In the genomic region with DNA sequence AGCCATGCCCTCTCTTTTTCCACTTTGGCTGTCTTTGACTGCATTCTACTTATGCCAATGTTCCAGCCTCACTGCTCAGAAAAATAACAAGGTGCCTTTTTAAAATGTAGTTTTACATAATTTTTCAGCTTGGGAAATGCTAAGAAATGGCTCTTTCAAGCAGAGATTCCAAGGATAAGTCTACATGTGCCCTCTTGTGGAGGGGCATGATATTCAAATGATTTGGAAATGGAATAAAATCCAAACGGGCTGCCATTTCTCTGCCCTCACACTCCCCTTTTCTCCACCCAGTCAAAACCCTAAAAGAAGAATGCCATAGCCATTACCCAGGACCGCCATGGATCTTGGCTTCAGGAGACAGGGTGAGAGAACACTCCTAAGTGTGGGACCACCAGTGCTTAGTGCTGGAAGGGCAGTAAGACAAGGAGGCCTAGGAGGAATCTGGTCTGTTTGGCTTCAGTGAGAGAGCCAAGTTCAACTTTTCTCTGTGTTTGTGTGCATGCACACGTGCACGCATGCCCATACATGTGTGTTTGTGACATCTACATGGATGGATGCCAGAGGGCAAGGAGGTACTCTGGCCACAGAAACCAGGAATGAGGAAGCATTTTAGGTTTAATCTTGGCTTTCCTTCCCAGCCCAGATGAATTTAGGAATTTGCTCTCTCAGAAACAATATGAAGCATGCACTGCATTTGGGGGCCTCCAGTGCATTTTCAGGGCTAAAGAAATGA, we compare ENCODE assay signal across 11 cellular contexts.
DNase-seq lines count a peak whose midpoint lies in the region; ATAC-seq and TF ChIP-seq lines count a peak whose summit lies in the region.
"Had no signal": no experiment of that assay in that cellular context is flagged by ENCODE, and none has a peak within 500 bp of the region (broad histone marks: within the 10 kb centered on the region; RNA-seq: fewer than 3 reads in every experiment).

No MANE protein-coding gene starts in this region.

- H3K36me3 Mint-ChIP-seq in endothelial cell (ENCODE audit: low read depth, unreplicated experiment) (no peaks in the 10 kb centered on the region), neural progenitor cell (no peaks in the 10 kb centered on the region)

- WGBS in heart right ventricle, 2 donors = 75 to 77% methylated on average over 4 of the region's 4 CpGs

- no peak overlapping the region for H3K9ac ChIP-seq in neural progenitor cell

- H3K27me3 Mint-ChIP-seq in endothelial cell (ENCODE audit: unreplicated experiment) (no peaks in the 10 kb centered on the region), neural progenitor cell (ENCODE audit: insufficient read depth, low read depth) (peaks cover 3% of the 10 kb centered on the region)

- H3F3A ChIP-seq in neural progenitor cell (ENCODE audit: low read depth) = no peaks in the 10 kb centered on the region

- no peaks in the 10 kb centered on the region for H4K20me1 ChIP-seq in neural progenitor cell (ENCODE audit: low read depth)

- H3K27me3 ChIP-seq in neural progenitor cell (no peaks in the 10 kb centered on the region), dorsolateral prefrontal cortex (peaks cover 0 to 6% (median 0%) of the 10 kb centered on the region in 45 donors), heart right ventricle (peaks cover 0 to 3% (median 0%) of the 10 kb centered on the region in 7 donors)

- no peaks in the 10 kb centered on the region for H3K4me1 Mint-ChIP-seq in endothelial cell (ENCODE audit: unreplicated experiment)
- H3K4me1 Mint-ChIP-seq in neural progenitor cell = no peaks in the 10 kb centered on the region

- H2AFZ ChIP-seq in neural progenitor cell (replicated peaks) = no peak overlapping the region

- intact Hi-C loops in dorsolateral prefrontal cortex (cut with DNase I) = loop anchor here in 1 of 2 donors (10.0 kb wide), 1 partner anchor 54 kb away; no protein-coding TSS in a partner anchor
- intact Hi-C loops in heart right ventricle (cut with DNase I) = no loop called here

- H3K4me2 ChIP-seq in neural progenitor cell = no peak overlapping the region

- H3K9me3 Mint-ChIP-seq in endothelial cell (ENCODE audit: unreplicated experiment) (no peaks in the 10 kb centered on the region), neural progenitor cell (no peaks in the 10 kb centered on the region)
- H3K9me3 Mint-ChIP-seq: activated T-cell treated with anti-CD3 and anti-CD28 coated beads, Interleukin-2, amount 50 U/mL, for 24 hours had no signal

- no peak overlapping the region for H3K27ac ChIP-seq in neural progenitor cell
- H3K27ac ChIP-seq in dorsolateral prefrontal cortex = no peak overlapping the region
- H3K27ac ChIP-seq in heart right ventricle = no peak overlapping the region

- no peaks in the 10 kb centered on the region for H3K36me3 ChIP-seq in neural progenitor cell
- no peaks in the 10 kb centered on the region for H3K36me3 ChIP-seq in heart right ventricle

- no peaks in the 10 kb centered on the region for H3K9me3 ChIP-seq in neural progenitor cell (ENCODE audit: low read depth)
- H3K9me3 ChIP-seq in heart right ventricle = no peaks in the 10 kb centered on the region

- DNase-seq in ELR (ENCODE audit: low read depth) (peak; percentile 1), NCI-H69 (lab: John Stamatoyannopoulos, UW) (peak; percentile 66), endothelial cell (ENCODE audit: low spot score) (no peak), neural progenitor cell (ENCODE audit: low spot score) (no peak), NCI-H146 (lab: John Stamatoyannopoulos, UW) (no peak), NCI-H510A (lab: John Stamatoyannopoulos, UW) (no peak), dorsolateral prefrontal cortex (no peak), heart right ventricle (no peak)
- DNase-seq: activated T-cell treated with anti-CD3 and anti-CD28 coated beads, Interleukin-2, amount 50 U/mL, for 24 hours; NCI-H1436; stimulated activated CD4-positive, alpha-beta T cell treated with anti-CD3 and anti-CD28 coated beads, Interleukin-4, amount 100 ng/mL, for 24 hours had no signal

- ATAC-seq in heart right ventricle = no peak

- H3K79me2 ChIP-seq in neural progenitor cell (ENCODE audit: low read depth) = no peaks in the 10 kb centered on the region

- H3K4me3 Mint-ChIP-seq in endothelial cell (ENCODE audit: unreplicated experiment) (no peak overlapping the region), neural progenitor cell (no peak overlapping the region)
- H3K4me3 Mint-ChIP-seq: activated T-cell treated with anti-CD3 and anti-CD28 coated beads, Interleukin-2, amount 50 U/mL, for 24 hours had no signal

- no peak overlapping the region for H3K27ac Mint-ChIP-seq in endothelial cell (ENCODE audit: unreplicated experiment)
- no peak overlapping the region for H3K27ac Mint-ChIP-seq in neural progenitor cell
- H3K27ac Mint-ChIP-seq: activated T-cell treated with anti-CD3 and anti-CD28 coated beads, Interleukin-2, amount 50 U/mL, for 24 hours had no signal

- no peaks in the 10 kb centered on the region for H3K4me1 ChIP-seq in neural progenitor cell
- H3K4me1 ChIP-seq in heart right ventricle = no peaks in the 10 kb centered on the region

- TF ChIP-seq CTCF in endothelial cell (IDR thresholded peaks at IDR 0.05; ENCODE audit: unreplicated experiment) (peak; percentile 45), neural progenitor cell (IDR thresholded peaks at IDR 0.05) (peak; percentile 26), dorsolateral prefrontal cortex (IDR thresholded peaks at IDR 0.05 in 54 of 56, conservative IDR thresholded peaks at IDR 0.05 in 2 of 56; ENCODE audit: low read depth in 1 of 56, partially characterized antibody in 56 of 56) (peak in 21 of 56 donors; percentile 12 to 37 (median 23)), heart right ventricle (IDR thresholded peaks at IDR 0.05) (peak in 3 of 9 donors; percentile 9 to 20 (median 17))

- H3K4me3 ChIP-seq in neural progenitor cell (no peak overlapping the region), dorsolateral prefrontal cortex (no peak overlapping the region), heart right ventricle (no peak overlapping the region)

Comparison
In these comparisons a context has a peak if more than half of its experiments do, and no peak if none do; other contexts are left out.
1. DNase-seq: peak in ELR (single experiment) and NCI-H69 (single experiment); none in endothelial cell (single experiment), neural progenitor cell (single experiment), NCI-H146 (single experiment), NCI-H510A (single experiment), dorsolateral prefrontal cortex (0 of 10) and heart right ventricle (0 of 2).